8 cellular contexts compared by ENCODE assay signal in the genomic region with DNA sequence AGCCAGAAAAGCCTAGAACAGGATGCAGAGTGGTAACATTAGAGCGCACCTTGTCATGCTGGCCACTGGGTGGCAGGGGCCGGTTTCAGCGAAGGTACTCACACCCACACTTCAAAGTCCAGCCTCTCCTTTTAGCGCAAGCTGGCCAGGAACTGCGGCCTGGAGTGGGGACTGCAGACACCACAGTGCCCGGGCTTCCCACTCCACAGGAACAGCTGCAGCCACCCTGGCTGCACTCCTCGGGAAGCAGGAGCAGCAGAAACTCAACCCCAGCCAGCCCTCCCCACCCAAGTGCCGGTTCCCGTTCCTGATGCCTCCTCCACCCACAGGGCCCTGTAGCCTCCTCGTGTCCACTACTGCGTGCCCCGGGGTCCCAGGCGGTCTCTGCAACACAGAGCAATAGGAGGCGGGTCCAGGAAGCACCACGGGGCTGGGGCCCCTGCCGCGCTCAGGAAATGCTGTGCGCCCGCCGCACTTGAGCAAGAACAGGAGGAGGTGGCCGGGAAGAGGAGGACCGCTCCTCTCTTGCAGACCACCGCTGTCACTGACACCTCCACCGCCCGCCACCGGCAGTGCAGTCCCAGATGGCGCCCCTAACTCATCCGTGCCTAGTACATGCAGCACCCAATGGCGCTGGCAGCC. TPM values are rescaled to one million over a fixed set of nuclear protein-coding genes. Genes with fewer than 3 reads are reported as not detected.
DNase-seq lines count a peak whose midpoint lies in the region; ATAC-seq, FAIRE-seq and TF ChIP-seq lines count a peak whose summit lies in the region.

No MANE protein-coding gene starts in this region.

- TF ChIP-seq POLR2A in testis (IDR thresholded peaks at IDR 0.05): no peak

- H2AFZ ChIP-seq in PC-9: no peak overlapping the region

- H3K9ac ChIP-seq in HUES48 (ENCODE audit: low read depth, low read length): no peak overlapping the region

- H3K4me1 ChIP-seq in HUES48 (ENCODE audit: control insufficient read depth, insufficient read depth, low read length) (peaks cover 3% of the 10 kb centered on the region; the same call in 1 of the 2 replicates), PC-9 (replicated peaks; ENCODE audit: insufficient read depth) (no peaks in the 10 kb centered on the region), testis (no peaks in the 10 kb centered on the region)

- H3K9me2 ChIP-seq in PC-9 (ENCODE audit: insufficient read depth): no peaks in the 10 kb centered on the region

- H3K27me3 ChIP-seq in HUES48 (ENCODE audit: control insufficient read depth, insufficient read depth, low read length): peaks cover 40% of the 10 kb centered on the region
- H3K27me3 ChIP-seq in PC-9 (ENCODE audit: insufficient read depth, low read depth): peaks cover 21% of the 10 kb centered on the region
- no peaks in the 10 kb centered on the region for H3K27me3 ChIP-seq in testis

- 2 to 7% methylated on average over 9 to 29 of the region's 29 CpGs for WGBS in testis, 2 donors

- H3K36me3 ChIP-seq in HUES48 (ENCODE audit: control insufficient read depth, insufficient read depth, low read length): no peaks in the 10 kb centered on the region
- H3K36me3 ChIP-seq in PC-9 (ENCODE audit: low read depth): no peaks in the 10 kb centered on the region
- H3K36me3 ChIP-seq in testis (ENCODE audit: low read depth, missing control alignments): no peaks in the 10 kb centered on the region

- H3K27ac ChIP-seq in HUES48 (ENCODE audit: low read depth, low read length) (no peak overlapping the region), PC-9 (no peak overlapping the region), testis (no peak overlapping the region)

- H3K4me3 Mint-ChIP-seq in MCF 10A (ENCODE audit: unreplicated experiment): no peak overlapping the region

- TF ChIP-seq CTCF in PC-9 (conservative IDR thresholded peaks at IDR 0.05) (peak; percentile 67), MCF 10A (IDR thresholded peaks at IDR 0.05; ENCODE audit: unreplicated experiment) (peak; percentile 61), testis (IDR thresholded peaks at IDR 0.05) (peak in 2 of 3 experiments; percentile 30 to 37)

- H3K4me3 ChIP-seq in HUES48 (ENCODE audit: low read depth, low read length) (peak overlapping the region; percentile 59), PC-9 (no peak overlapping the region), testis (no peak overlapping the region)

- H3K9me3 ChIP-seq in HUES48 (ENCODE audit: control insufficient read depth, insufficient read depth, low read length) (no peaks in the 10 kb centered on the region), PC-9 (ENCODE audit: insufficient read depth, low read depth) (no peaks in the 10 kb centered on the region), testis (no peaks in the 10 kb centered on the region)

- no peaks in the 10 kb centered on the region for H4K20me1 ChIP-seq in PC-9 (ENCODE audit: insufficient read depth)

- no peak for ATAC-seq in HG02678 (IDR thresholded peaks at IDR 0.05; ENCODE audit: unreplicated experiment)

- POLR2A ChIA-PET in PC-9 (lab: Charles Lee; ENCODE audit: unreplicated experiment) (no interaction called here), MCF 10A (lab: Yijun Ruan, JAX) (no interaction called here)

- peaks cover 6% of the 10 kb centered on the region for H3K4me1 Mint-ChIP-seq in MCF 10A (ENCODE audit: insufficient read depth, unreplicated experiment)

- DNase-seq in DMS153 (lab: John Stamatoyannopoulos, UW) (peak; percentile 53), PC-9 (peak in 1 of 2 experiments; percentile 24), MCF 10A (ENCODE audit: unreplicated experiment) (peak; percentile 64), testis (peak; percentile 48), dedifferentiated amniotic fluid mesenchymal stem cell (ENCODE audit: extremely low spot score) (no peak)

- H3K79me2 ChIP-seq in PC-9 (ENCODE audit: low read depth): no peaks in the 10 kb centered on the region

- peaks cover 17% of the 10 kb centered on the region for H3K27me3 Mint-ChIP-seq in MCF 10A (ENCODE audit: insufficient read depth, unreplicated experiment)

- H3K9me3 Mint-ChIP-seq in MCF 10A (ENCODE audit: unreplicated experiment): no peaks in the 10 kb centered on the region

- CTCF ChIA-PET in PC-9 (lab: Charles Lee): no interaction called here
- CTCF ChIA-PET in MCF 10A (lab: Yijun Ruan, JAX): interaction anchor here (0.7 to 2.9 kb wide), 20 partner anchors 9 to 270 kb away, joined by 3 to 26 read pairs (median 4); no protein-coding TSS in a partner anchor

- peak; percentile 21 for FAIRE-seq in islet of Langerhans (lab: Jason Lieb, UNC)

- BruUV-seq in PC-9 (replicated peaks; lab: Mats Ljungman, UMichigan) (no TSS peak), MCF 10A (replicated peaks; lab: Mats Ljungman, UMichigan) (no TSS peak)

- no peak overlapping the region for H3K27ac Mint-ChIP-seq in MCF 10A (ENCODE audit: low read depth, unreplicated experiment)

- no peak overlapping the region for H3K4me2 ChIP-seq in PC-9

- H3F3A ChIP-seq in PC-9 (ENCODE audit: insufficient read depth, low read depth): no peaks in the 10 kb centered on the region

- intact Hi-C loops in PC-9 (cut with micrococcal nuclease; ENCODE audit: unreplicated experiment): loop anchor here (10.0 kb wide), 1 partner anchor 272 kb away; the partner anchor contains the start of gene FBXO7
- intact Hi-C loops in MCF 10A (cut with micrococcal nuclease): loop anchor here (1.0 kb wide), 3 partner anchors 64 to 176 kb away; no protein-coding TSS in a partner anchor
- intact Hi-C loops in testis (cut with DNase I; ENCODE audit: low total_unique reads): no loop called here

- H3K36me3 Mint-ChIP-seq in MCF 10A (ENCODE audit: insufficient read depth, unreplicated experiment): no peaks in the 10 kb centered on the region

RNA-seq across cellular contexts. Expression of gene RFPL2, which starts 2.2 kb away (rescaled TPM):
- total RNA-seq in PC-9 (2021) (not detected in 2 replicates), MCF 10A (2022) (not detected in 2 replicates), testis (not detected)
- 0.34 TPM for polyA plus RNA-seq in testis (ENCODE audit: insufficient read depth, low read depth, low replicate concordance)

RNA-seq across cellular contexts. Expression of gene C22orf42, which starts 43.6 kb away (rescaled TPM):
- total RNA-seq in PC-9 (2021) (not detected in 2 replicates), MCF 10A (2022) (not detected in 2 replicates), testis (10 to 100 TPM in 1 of 2 donors, 1 to 10 TPM in 1; 4.0 to 15.6 TPM)
- polyA plus RNA-seq in testis (ENCODE audit: insufficient read depth, low read depth, low replicate concordance): 13.3 TPM

RNA-seq across cellular contexts. Expression of gene SLC5A4, which starts 52.5 kb away (rescaled TPM):
- total RNA-seq in PC-9 (2021) (not detected in 2 replicates), MCF 10A (2022) (not detected in 2 replicates), testis (1 to 10 TPM in 1 of 2 donors, under 1 TPM in 1; 0.93 to 1.0 TPM)
- polyA plus RNA-seq in testis (ENCODE audit: insufficient read depth, low read depth, low replicate concordance): 1.1 TPM
